Comparison of ENCODE assay signal across 8 cellular contexts in genomic region chr6:144285548-144285797, GRCh38. TPM values are rescaled to one million over a fixed set of nuclear protein-coding genes. Genes with fewer than 3 reads are reported as not detected.
DNase-seq lines count a peak whose midpoint lies in the region; ATAC-seq and TF ChIP-seq lines count a peak whose summit lies in the region.

No MANE protein-coding gene starts in this region.

- RAD21 ChIA-PET in HCT116 (lab: Charles Lee; ENCODE audit: low non-redundant PET in 1 of 2, low total read pairs in 2 of 2, uncharacterized antibody in 2 of 2, unreplicated experiment in 2 of 2), result no interaction called here

- H3K9ac ChIP-seq in HCT116 (ENCODE audit: low read length), result peak overlapping the region; percentile 72

- TF ChIP-seq CTCF in Calu3 (IDR thresholded peaks at IDR 0.05; ENCODE audit: unreplicated experiment) (no peak), HCT116 (IDR thresholded peaks at IDR 0.05 in 2 of 3, conservative IDR thresholded peaks at IDR 0.05 in 1 of 3; ENCODE audit: borderline replicate concordance in 1 of 3, insufficient read depth in 1 of 3, low read depth in 2 of 3, low read length in 2 of 3) (no peak), right atrium auricular region (IDR thresholded peaks at IDR 0.05) (no peak), spleen (IDR thresholded peaks at IDR 0.05 in 8 of 11, conservative IDR thresholded peaks at IDR 0.05 in 3 of 11) (peak in 1 of 11 experiments; percentile 6)

- H3K9me2 ChIP-seq in HCT116 (ENCODE audit: insufficient read depth), result no peaks in the 10 kb centered on the region

- H3K4me3 Mint-ChIP-seq in Calu3 (ENCODE audit: low read depth, unreplicated experiment), result peak overlapping the region; percentile 93
- peak overlapping the region; percentile 94 for H3K4me3 Mint-ChIP-seq in T-helper 17 cell

- CTCF ChIA-PET in Calu3 (lab: Charles Lee) (no interaction called here), HCT116 (lab: Charles Lee) (no interaction called here)

- no peaks in the 10 kb centered on the region for H4K20me1 ChIP-seq in HCT116 (ENCODE audit: insufficient read depth)

- H3K4me1 ChIP-seq in HCT116 (ENCODE audit: control insufficient read depth in 1 of 2, insufficient read depth in 2 of 2, low read length in 2 of 2) (peaks cover 14 to 16% of the 10 kb centered on the region in 2 experiments), right atrium auricular region (peaks cover 0 to 18% of the 10 kb centered on the region in 2 donors), spleen (peaks cover 7 to 45% (median 22%) of the 10 kb centered on the region in 6 donors)

- H3K79me2 ChIP-seq in HCT116 (ENCODE audit: insufficient read depth, low read length), result no peaks in the 10 kb centered on the region

- ATAC-seq in HCT116 (peak; percentile 22; the same call in 1 of the 2 replicates), T-helper 17 cell (no peak)

- 0 to 2% (median 0%) methylated on average over 15 of the region's 15 CpGs for WGBS in spleen, 5 donors

- TF ChIP-seq RAD21 in HCT116 (IDR thresholded peaks at IDR 0.05; ENCODE audit: low read depth), result no peak

- DNase-seq in Calu3, result no peak
- no peak for DNase-seq in HCT116 (ENCODE audit: low read depth, low spot score)
- no peak for DNase-seq in T-helper 17 cell
- DNase-seq in right atrium auricular region (ENCODE audit: low spot score), result no peak
- no peak for DNase-seq in spleen
- DNase-seq in NCI-H510A (lab: John Stamatoyannopoulos, UW), result no peak
- DNase-seq in putamen (ENCODE audit: low spot score), result no peak
- no peak for DNase-seq in central memory CD4-positive, alpha-beta T cell

- H3K36me3 Mint-ChIP-seq in Calu3 (ENCODE audit: insufficient read depth, unreplicated experiment), result peaks cover 37% of the 10 kb centered on the region
- no peaks in the 10 kb centered on the region for H3K36me3 Mint-ChIP-seq in T-helper 17 cell (ENCODE audit: low read depth)

- intact Hi-C loops in Calu3 (cut with micrococcal nuclease; ENCODE audit: unreplicated experiment) (loop anchor here (2.0 kb wide), 1 partner anchor 21 kb away; no protein-coding TSS in a partner anchor), HCT116 (cut with micrococcal nuclease) (no loop called here), spleen (cut with DNase I; ENCODE audit: low total_unique reads) (loop anchor here (10.0 kb wide), 2 partner anchors 49 to 199 kb away; no protein-coding TSS in a partner anchor)

- no peaks in the 10 kb centered on the region for H3K36me3 ChIP-seq in HCT116 (ENCODE audit: control insufficient read depth in 1 of 2, insufficient read depth in 2 of 2, low read length in 2 of 2)
- H3K36me3 ChIP-seq in right atrium auricular region, result no peaks in the 10 kb centered on the region
- no peaks in the 10 kb centered on the region for H3K36me3 ChIP-seq in spleen

- peak overlapping the region; percentile 83 for H2AFZ ChIP-seq in HCT116 (ENCODE audit: low read depth, low read length, poor library complexity, severe bottlenecking)

- POLR2A ChIA-PET in HCT116 (lab: Charles Lee), result no interaction called here

- H3K27ac ChIP-seq in HCT116 (ENCODE audit: low read depth, low read length), result peak overlapping the region; percentile 65
- peak overlapping the region; percentile 94 to 98 for H3K27ac ChIP-seq in right atrium auricular region
- peak overlapping the region; percentile 81 to 97 (median 94) for H3K27ac ChIP-seq in spleen

- H3K4me3 ChIP-seq in HCT116 (replicated peaks in 1 of 2; ENCODE audit: low read depth in 1 of 2, low read length in 2 of 2), result peak overlapping the region; percentile 79 to 89
- H3K4me3 ChIP-seq in right atrium auricular region, result peak overlapping the region; percentile 79
- peak overlapping the region; percentile 76 to 97 (median 91) for H3K4me3 ChIP-seq in spleen

- BruUV-seq in Calu3 (replicated peaks; lab: Mats Ljungman, UMichigan), result no TSS peak
- BruUV-seq in HCT116 (replicated peaks; lab: Mats Ljungman, UMichigan), result TSS peak; percentile 47

- H3K9me3 ChIP-seq in HCT116 (ENCODE audit: control insufficient read depth in 1 of 2, insufficient read depth in 1 of 2, low read depth in 1 of 2, low read length in 2 of 2) (no peaks in the 10 kb centered on the region), T-helper 17 cell (ENCODE audit: control insufficient read depth, low read length, poor library complexity, severe bottlenecking) (no peaks in the 10 kb centered on the region), right atrium auricular region (no peaks in the 10 kb centered on the region), spleen (no peaks in the 10 kb centered on the region)

- no peaks in the 10 kb centered on the region for H3K27me3 Mint-ChIP-seq in Calu3 (ENCODE audit: unreplicated experiment)
- H3K27me3 Mint-ChIP-seq in T-helper 17 cell, result peaks cover 15% of the 10 kb centered on the region

- no peaks in the 10 kb centered on the region for H3K27me3 ChIP-seq in HCT116 (ENCODE audit: insufficient read depth, low read length)
- H3K27me3 ChIP-seq in right atrium auricular region, result no peaks in the 10 kb centered on the region
- H3K27me3 ChIP-seq in spleen (replicated peaks in 1 of 7), result no peaks in the 10 kb centered on the region

- H3K9me3 Mint-ChIP-seq in Calu3 (ENCODE audit: low read depth, unreplicated experiment), result no peaks in the 10 kb centered on the region

- peak overlapping the region; percentile 99 for H3K4me2 ChIP-seq in HCT116 (ENCODE audit: low read length)

- H3K4me1 Mint-ChIP-seq in Calu3 (ENCODE audit: low read depth, unreplicated experiment) (no peaks in the 10 kb centered on the region), T-helper 17 cell (peaks cover 23% of the 10 kb centered on the region)

- TF ChIP-seq POLR2A in HCT116 (IDR thresholded peaks at IDR 0.05; ENCODE audit: borderline replicate concordance, extremely low read depth, insufficient read depth, insufficient read length), result no peak
- no peak for TF ChIP-seq POLR2A in spleen (IDR thresholded peaks at IDR 0.05)

- H3K27ac Mint-ChIP-seq in Calu3 (ENCODE audit: unreplicated experiment), result peak overlapping the region; percentile 22
- peak overlapping the region; percentile 63 for H3K27ac Mint-ChIP-seq in T-helper 17 cell

TF ChIP-seq in HCT116, 20 proteins besides CTCF, POLR2A, EP300 and RAD21:
- TF ChIP-seq CEBPB (IDR thresholded peaks at IDR 0.05; ENCODE audit: low read depth), result peak; percentile 58
- TF ChIP-seq, protein P1, sequence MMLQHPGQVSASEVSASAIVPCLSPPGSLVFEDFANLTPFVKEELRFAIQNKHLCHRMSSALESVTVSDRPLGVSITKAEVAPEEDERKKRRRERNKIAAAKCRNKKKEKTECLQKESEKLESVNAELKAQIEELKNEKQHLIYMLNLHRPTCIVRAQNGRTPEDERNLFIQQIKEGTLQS (IDR thresholded peaks at IDR 0.05), result no peak

RNA-seq across cellular contexts. Expression of gene UTRN, which starts 0.3 kb away (rescaled TPM):
- total RNA-seq in Calu3 (2022) (89.4 and 109 TPM in 2 replicates), HCT116 (2021; ENCODE audit: unreplicated experiment) (28.4 TPM), T-helper 17 cell (100 to 1,000 TPM; 207 to 232 TPM), right atrium auricular region (10 to 100 TPM; 57.5 to 75.8 TPM), spleen (100 to 1,000 TPM; 273 to 539 (median 391) TPM)
- polyA plus RNA-seq in HCT116 (2012), result 7.7 and 11.4 TPM in 2 replicates
- 10 to 100 TPM; 15.4 to 29.1 (median 16.7) TPM for polyA plus RNA-seq in spleen
